Comparison of ENCODE assay signal across 17 cellular contexts in genomic region chr3:55091381-55092225, GRCh38.
DNase-seq lines count a peak whose midpoint lies in the region; TF ChIP-seq lines count a peak whose summit lies in the region.
"Had no signal": no experiment of that assay in that cellular context is flagged by ENCODE, and none has a peak within 500 bp of the region (broad histone marks: within the 10 kb centered on the region; RNA-seq: fewer than 3 reads in every experiment).

No MANE protein-coding gene starts in this region.

- 92 to 96% methylated on average over 7 of the region's 7 CpGs for WGBS in testis, 2 donors

- TF ChIP-seq CTCF in AG04449 (IDR thresholded peaks at IDR 0.05; ENCODE audit: insufficient read depth, low read length, missing control alignments) (no peak), fibroblast of the aortic adventitia (IDR thresholded peaks at IDR 0.05; ENCODE audit: insufficient read depth, low read length) (no peak), testis (IDR thresholded peaks at IDR 0.05) (no peak)

- no peaks in the 10 kb centered on the region for H3K27me3 ChIP-seq in adipocyte (replicated peaks; ENCODE audit: control insufficient read depth, insufficient read depth, low read length)
- no peaks in the 10 kb centered on the region for H3K27me3 ChIP-seq in testis
- H3K27me3 ChIP-seq: SJCRH30, transverse colon had no signal

- TF ChIP-seq POLR2A in testis (IDR thresholded peaks at IDR 0.05) = no peak

- CTCF ChIA-PET in AG04449 (lab: Yijun Ruan, JAX) = no interaction called here

- no peak overlapping the region for H3K27ac ChIP-seq in testis
- H3K27ac ChIP-seq: epithelial cell of prostate, SJCRH30, transverse colon had no signal

- H3K4me3 ChIP-seq in AG04449 (ENCODE audit: low read depth, low read length) = no peak overlapping the region
- no peak overlapping the region for H3K4me3 ChIP-seq in adipocyte (ENCODE audit: low read length)
- no peak overlapping the region for H3K4me3 ChIP-seq in fibroblast of the aortic adventitia (ENCODE audit: low read depth, low read length)
- no peak overlapping the region for H3K4me3 ChIP-seq in testis
- H3K4me3 ChIP-seq: SJCRH30, smooth muscle cell, transverse colon had no signal

- peak; percentile 23 for DNase-seq in AG04449 (ENCODE audit: low read depth, low spot score)
- DNase-seq in GM04504 (ENCODE audit: low read depth) = peak; percentile 61
- DNase-seq in adipocyte (ENCODE audit: low read depth) = peak; percentile 89
- peak; percentile 48 for DNase-seq in fibroblast of the aortic adventitia (ENCODE audit: low read depth)
- no peak for DNase-seq in NCI-H526 (lab: John Stamatoyannopoulos, UW)
- no peak for DNase-seq in NCI-H1694 (lab: John Stamatoyannopoulos, UW)
- DNase-seq in NCI-H1694 treated with DMSO at 0.1 percent for 48 hours (lab: John Stamatoyannopoulos, UW) = no peak
- DNase-seq in testis = no peak
- DNase-seq: activated CD4-positive, CD25-positive, alpha-beta regulatory T cell treated with anti-CD3 and anti-CD28 coated beads, Interleukin-2, amount 50 U/mL, for 72 hours; anterior cingulate cortex; CD8-positive, alpha-beta memory T cell; naive thymus-derived CD8-positive, alpha-beta T cell; NCI-H2029; SJCRH30; transverse colon had no signal

- H3K9me3 ChIP-seq in adipocyte (ENCODE audit: control insufficient read depth, low read length) (no peaks in the 10 kb centered on the region), testis (no peaks in the 10 kb centered on the region)
- H3K9me3 ChIP-seq: SJCRH30, transverse colon had no signal

- H3K36me3 ChIP-seq in adipocyte (ENCODE audit: control insufficient read depth, insufficient read depth, low read length, severe bottlenecking) (no peaks in the 10 kb centered on the region), testis (ENCODE audit: low read depth, missing control alignments) (no peaks in the 10 kb centered on the region)
- H3K36me3 ChIP-seq: SJCRH30, transverse colon had no signal

- intact Hi-C loops in testis (cut with DNase I; ENCODE audit: low total_unique reads) = no loop called here

- H3K4me1 ChIP-seq in adipocyte (ENCODE audit: control insufficient read depth, insufficient read depth, low read length) = peaks cover 8% of the 10 kb centered on the region
- H3K4me1 ChIP-seq in testis = no peaks in the 10 kb centered on the region
- H3K4me1 ChIP-seq: transverse colon had no signal

- POLR2A ChIA-PET in AG04449 (lab: Yijun Ruan, JAX) = no interaction called here

- no peak overlapping the region for H3K9ac ChIP-seq in adipocyte (ENCODE audit: low read length)

Comparison
In these comparisons a context has a peak if more than half of its experiments do, and no peak if none do; other contexts are left out.
1. DNase-seq: peak in AG04449 (single experiment), GM04504 (single experiment), adipocyte (single experiment) and fibroblast of the aortic adventitia (single experiment); none in NCI-H526 (0 of 2), NCI-H1694 (single experiment), NCI-H1694 treated with DMSO at 0.1 percent for 48 hours (single experiment) and testis (single experiment).